In genomic region chr10:73076361-73077183, GRCh38 we compare ENCODE assay signal across 8 cellular contexts. TPM values are rescaled to one million over a fixed set of nuclear protein-coding genes. Genes with fewer than 3 reads are reported as not detected.
DNase-seq lines count a peak whose midpoint lies in the region; ATAC-seq and TF ChIP-seq lines count a peak whose summit lies in the region.

No MANE protein-coding gene starts in this region.

- no peak for DNase-seq in CD4-positive, alpha-beta T cell
- peak; percentile 64 for DNase-seq in OCI-M1 (lab: John Stamatoyannopoulos, UW)
- DNase-seq in dermis blood vessel endothelial cell: peak; percentile 72
- peak; percentile 75 for DNase-seq in myocyte (ENCODE audit: low read depth)
- DNase-seq in 8988T: no peak
- DNase-seq in KG1 (lab: John Stamatoyannopoulos, UW): no peak

- no peak overlapping the region for H3K27ac ChIP-seq in CD4-positive, alpha-beta T cell (ENCODE audit: low read depth, low read length)

- TF ChIP-seq CTCF in CD4-positive, alpha-beta T cell (IDR thresholded peaks at IDR 0.05): no peak

- peaks cover 27% of the 10 kb centered on the region for H3K36me3 Mint-ChIP-seq in CD4-positive, alpha-beta T cell (ENCODE audit: low read depth)

- no peaks in the 10 kb centered on the region for H3K9me3 Mint-ChIP-seq in CD4-positive, alpha-beta T cell

- ATAC-seq in CD4-positive, alpha-beta T cell (ENCODE audit: poor library complexity): no peak
- ATAC-seq in GM21825 (IDR thresholded peaks at IDR 0.05; ENCODE audit: unreplicated experiment): no peak
- no peak for ATAC-seq in HG03175 (IDR thresholded peaks at IDR 0.05; ENCODE audit: unreplicated experiment)

- POLR2A ChIA-PET in CD4-positive, alpha-beta T cell (lab: Charles Lee): interaction anchor here (1.8 kb wide), 1 partner anchor 20 kb away, joined by 5 read pairs; the partner anchor contains the start of gene P4HA1

- no peaks in the 10 kb centered on the region for H3K9me3 ChIP-seq in CD4-positive, alpha-beta T cell (ENCODE audit: control insufficient read depth, low read length)

- H3K4me3 Mint-ChIP-seq in CD4-positive, alpha-beta T cell: no peak overlapping the region

- H3K27me3 ChIP-seq in CD4-positive, alpha-beta T cell (ENCODE audit: control insufficient read depth, insufficient read depth, low read length): no peaks in the 10 kb centered on the region

- peaks cover 13% of the 10 kb centered on the region for H3K4me1 Mint-ChIP-seq in CD4-positive, alpha-beta T cell (ENCODE audit: low read depth)

- H3K27me3 Mint-ChIP-seq in CD4-positive, alpha-beta T cell: no peaks in the 10 kb centered on the region

- CTCF ChIA-PET in CD4-positive, alpha-beta T cell (lab: Charles Lee): interaction anchor here (1.1 kb wide), 1 partner anchor 18 kb away, joined by 3 read pairs; no protein-coding TSS in a partner anchor

- H3K27ac Mint-ChIP-seq in CD4-positive, alpha-beta T cell: peak overlapping the region; percentile 57

- intact Hi-C loops in CD4-positive, alpha-beta T cell (cut with DNase I, micrococcal nuclease): no loop called here

RNA-seq across cellular contexts. Expression of gene P4HA1, which starts 20.1 kb away (rescaled TPM):
- total RNA-seq in CD4-positive, alpha-beta T cell: 1 to 10 TPM; 9.0 to 9.1 TPM
- total RNA-seq in dermis blood vessel endothelial cell (81.7 and 97.4 TPM in 2 replicates), myocyte (134 and 179 TPM in 2 replicates)
- 125 TPM for polyA plus RNA-seq in myocyte (2012)

RNA-seq across cellular contexts. Expression of gene NUDT13, which starts 33.7 kb away (rescaled TPM):
- under 1 TPM; 0.67 to 0.82 TPM for total RNA-seq in CD4-positive, alpha-beta T cell
- 1.0 and 2.1 TPM in 2 replicates for total RNA-seq in dermis blood vessel endothelial cell
- total RNA-seq in myocyte: 2.6 and 4.6 TPM in 2 replicates
- polyA plus RNA-seq in myocyte (2012): 2.9 TPM

Comparison
In these comparisons a context has a peak if more than half of its experiments do, and no peak if none do; other contexts are left out.
1. DNase-seq: peak in OCI-M1 (single experiment), dermis blood vessel endothelial cell (single experiment) and myocyte (single experiment); none in CD4-positive, alpha-beta T cell (0 of 10), 8988T (single experiment) and KG1 (single experiment).